Comparison of ENCODE assay signal across 8 cellular contexts in the genomic region with DNA sequence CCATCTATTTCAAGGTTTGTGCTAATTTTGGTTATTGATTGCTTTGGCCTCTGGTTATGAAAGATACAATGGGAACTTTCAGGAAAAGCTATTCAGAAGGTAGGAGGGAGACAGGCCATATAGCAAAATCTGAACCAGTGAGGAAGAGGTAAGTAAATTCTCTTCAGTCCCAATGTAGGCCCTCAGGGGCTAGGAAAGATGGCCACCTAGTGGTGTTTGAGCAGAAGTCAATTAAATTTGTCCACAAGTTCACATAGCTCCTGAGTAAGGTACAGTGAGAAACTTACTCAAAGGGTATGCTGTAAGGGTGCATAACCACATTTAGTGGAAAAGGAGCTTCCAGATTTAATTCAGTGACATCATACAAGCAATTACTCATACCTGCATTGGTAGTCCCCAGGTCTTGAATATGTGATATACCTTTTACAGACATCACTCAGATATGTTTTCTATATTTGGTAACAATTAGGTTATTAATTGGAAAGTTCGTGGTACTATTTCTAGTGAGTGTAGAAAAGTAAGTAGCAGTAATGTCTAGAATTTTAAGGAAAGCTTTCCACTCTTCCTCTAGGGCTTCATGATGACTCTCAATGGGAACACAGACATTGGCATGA. TPM values are rescaled to one million over a fixed set of nuclear protein-coding genes. Genes with fewer than 3 reads are reported as not detected.
DNase-seq lines count a peak whose midpoint lies in the region; ATAC-seq and TF ChIP-seq lines count a peak whose summit lies in the region.

No MANE protein-coding gene starts in this region.

- H3F3A ChIP-seq in GM23338 (replicated peaks; ENCODE audit: low read depth) (no peaks in the 10 kb centered on the region), OCI-LY1 (ENCODE audit: insufficient read depth, low read length) (no peaks in the 10 kb centered on the region)

- H3K9me3 ChIP-seq in Karpas-422 (ENCODE audit: low read length) (no peaks in the 10 kb centered on the region), OCI-LY1 (ENCODE audit: low read length) (no peaks in the 10 kb centered on the region), breast epithelium (no peaks in the 10 kb centered on the region), upper lobe of left lung (no peaks in the 10 kb centered on the region)

- no peaks in the 10 kb centered on the region for H3K27me3 ChIP-seq in GM23338 (ENCODE audit: insufficient read depth)
- H3K27me3 ChIP-seq in Karpas-422 (ENCODE audit: low read length) = no peaks in the 10 kb centered on the region
- H3K27me3 ChIP-seq in OCI-LY1 (ENCODE audit: insufficient read depth, low read length) = no peaks in the 10 kb centered on the region
- H3K27me3 ChIP-seq in breast epithelium = no peaks in the 10 kb centered on the region
- H3K27me3 ChIP-seq in kidney epithelial cell (ENCODE audit: control insufficient read depth, insufficient read depth, low read length) = no peaks in the 10 kb centered on the region
- no peaks in the 10 kb centered on the region for H3K27me3 ChIP-seq in upper lobe of left lung

- TF ChIP-seq CTCF in GM23338 (conservative IDR thresholded peaks at IDR 0.05; ENCODE audit: low read depth in 2 of 2) = peak; percentile 87 to 98
- TF ChIP-seq CTCF in OCI-LY1 (IDR thresholded peaks at IDR 0.05; ENCODE audit: low read length) = peak; percentile 73
- TF ChIP-seq CTCF in breast epithelium (IDR thresholded peaks at IDR 0.05) = peak; percentile 88 to 96 (median 95)
- peak; percentile 84 for TF ChIP-seq CTCF in kidney epithelial cell (IDR thresholded peaks at IDR 0.05; ENCODE audit: insufficient read depth, low read length, poor library complexity, severe bottlenecking)
- peak; percentile 42 to 79 (median 75) for TF ChIP-seq CTCF in upper lobe of left lung (IDR thresholded peaks at IDR 0.05)

- H3K9me3 Mint-ChIP-seq in GM23338 = no peaks in the 10 kb centered on the region; the same call in 2 of the 3 replicates

- peak; percentile 17 for DNase-seq in stimulated activated CD4-positive, alpha-beta T cell treated with anti-CD3 and anti-CD28 coated beads, Interleukin-4, amount 100 ng/mL, for 24 hours
- DNase-seq in stimulated activated CD4-positive, alpha-beta T cell treated with anti-CD3 and anti-CD28 coated beads, Interleukin-4, amount 100 ng/mL, for 4 hours = no peak
- DNase-seq in GM23338 (ENCODE audit: low spot score) (peak; percentile 91), Karpas-422 (peak; percentile 85), breast epithelium (ENCODE audit: low spot score in 2 of 2) (no peak), kidney epithelial cell (ENCODE audit: low read depth) (no peak), upper lobe of left lung (peak in 1 of 2 donors; percentile 27)

- H3K4me2 ChIP-seq in GM23338 = no peak overlapping the region
- no peak overlapping the region for H3K4me2 ChIP-seq in Karpas-422 (ENCODE audit: low read depth, low read length, poor library complexity, severe bottlenecking)
- no peak overlapping the region for H3K4me2 ChIP-seq in OCI-LY1 (ENCODE audit: low read length)

- TF ChIP-seq POLR2A in breast epithelium (IDR thresholded peaks at IDR 0.05) (no peak), upper lobe of left lung (IDR thresholded peaks at IDR 0.05) (no peak)

- WGBS in upper lobe of left lung, 2 donors = 60 to 71% methylated on average over 1 of the region's 1 CpG

- H3K9me2 ChIP-seq in GM23338 (ENCODE audit: insufficient read depth) = no peaks in the 10 kb centered on the region
- no peaks in the 10 kb centered on the region for H3K9me2 ChIP-seq in Karpas-422 (replicated peaks; ENCODE audit: insufficient read depth, low read length)
- no peaks in the 10 kb centered on the region for H3K9me2 ChIP-seq in OCI-LY1 (ENCODE audit: low read depth, low read length)

- intact Hi-C loops in breast epithelium (cut with DNase I; ENCODE audit: low total_unique reads) = loop anchor here (10.0 kb wide), 1 partner anchor 142 kb away; no protein-coding TSS in a partner anchor

- H3K27me3 Mint-ChIP-seq in GM23338 (ENCODE audit: insufficient read depth, low read depth, poor library complexity) = peaks cover 3% of the 10 kb centered on the region

- H3K4me1 Mint-ChIP-seq in GM23338 = peaks cover 26% of the 10 kb centered on the region

- peak; percentile 97 for ATAC-seq in GM23338
- peak; percentile 49 to 86 for ATAC-seq in upper lobe of left lung (ENCODE audit: low FRiP score in 2 of 2)

- H3K36me3 ChIP-seq in GM23338 (ENCODE audit: insufficient read depth) (no peaks in the 10 kb centered on the region), Karpas-422 (ENCODE audit: insufficient read depth, low read length) (no peaks in the 10 kb centered on the region), OCI-LY1 (ENCODE audit: insufficient read depth, low read length) (no peaks in the 10 kb centered on the region), breast epithelium (no peaks in the 10 kb centered on the region), kidney epithelial cell (ENCODE audit: control insufficient read depth, insufficient read depth, low read length) (no peaks in the 10 kb centered on the region), upper lobe of left lung (no peaks in the 10 kb centered on the region)

- H3K27ac ChIP-seq in GM23338 (ENCODE audit: low read depth) (no peak overlapping the region), Karpas-422 (ENCODE audit: low read length) (no peak overlapping the region), OCI-LY1 (ENCODE audit: low read depth, low read length, poor library complexity, severe bottlenecking) (no peak overlapping the region), breast epithelium (peak overlapping the region in 1 of 2 donors; percentile 18), upper lobe of left lung (no peak overlapping the region)

- H3K79me2 ChIP-seq in GM23338 (replicated peaks; ENCODE audit: insufficient read depth) (no peaks in the 10 kb centered on the region), Karpas-422 (ENCODE audit: low read length) (no peaks in the 10 kb centered on the region), OCI-LY1 (ENCODE audit: insufficient read depth, low read length) (no peaks in the 10 kb centered on the region)

- H3K4me3 ChIP-seq in GM23338 (no peak overlapping the region), Karpas-422 (ENCODE audit: low read length) (no peak overlapping the region), OCI-LY1 (ENCODE audit: low read depth, low read length, poor library complexity, severe bottlenecking) (no peak overlapping the region), breast epithelium (no peak overlapping the region), kidney epithelial cell (ENCODE audit: low read depth, low read length) (no peak overlapping the region), upper lobe of left lung (no peak overlapping the region)

- H3K27ac Mint-ChIP-seq in GM23338 = no peak overlapping the region

- H3K4me3 Mint-ChIP-seq in GM23338 = no peak overlapping the region

- H3K4me1 ChIP-seq in GM23338 (ENCODE audit: insufficient read depth) = peaks cover 22% of the 10 kb centered on the region
- no peaks in the 10 kb centered on the region for H3K4me1 ChIP-seq in Karpas-422 (ENCODE audit: low read length)
- H3K4me1 ChIP-seq in OCI-LY1 (ENCODE audit: insufficient read depth, low read length, severe bottlenecking) = no peaks in the 10 kb centered on the region
- peaks cover 0 to 14% of the 10 kb centered on the region in 2 donors for H3K4me1 ChIP-seq in breast epithelium
- peaks cover 0 to 4% (median 0%) of the 10 kb centered on the region in 4 donors for H3K4me1 ChIP-seq in upper lobe of left lung

- H3K9ac ChIP-seq in Karpas-422 (ENCODE audit: low read length) (no peak overlapping the region), OCI-LY1 (ENCODE audit: low read length) (no peak overlapping the region)

- H2AFZ ChIP-seq in GM23338 (no peak overlapping the region), Karpas-422 (ENCODE audit: low read length) (no peak overlapping the region), OCI-LY1 (ENCODE audit: low read length) (no peak overlapping the region)

- no peaks in the 10 kb centered on the region for H3K36me3 Mint-ChIP-seq in GM23338 (ENCODE audit: low read depth)

- H4K20me1 ChIP-seq in GM23338 (replicated peaks; ENCODE audit: insufficient read depth) = no peaks in the 10 kb centered on the region
- H4K20me1 ChIP-seq in Karpas-422 (ENCODE audit: insufficient read depth, low read depth, low read length) = no peaks in the 10 kb centered on the region
- H4K20me1 ChIP-seq in OCI-LY1 (ENCODE audit: insufficient read depth, low read length) = no peaks in the 10 kb centered on the region

- no peak for TF ChIP-seq EP300 in upper lobe of left lung (IDR thresholded peaks at IDR 0.05)

TF ChIP-seq in GM23338, 12 proteins besides CTCF, POLR2A, EP300 and RAD21 (continues in another document):
- TF ChIP-seq ETS1 (IDR thresholded peaks at IDR 0.05) (no peak), EZH2 (IDR thresholded peaks at IDR 0.05; ENCODE audit: low read depth, unreplicated experiment) (no peak), POLR2AphosphoS5 (IDR thresholded peaks at IDR 0.05; ENCODE audit: low read depth) (no peak)

RNA-seq across cellular contexts. Expression of gene FMO1, which starts 21.4 kb away (rescaled TPM):
- total RNA-seq in GM23338 (2014; rRNA removed; shearing (Covaris generic)) = not detected in 2 replicates
- polyA plus RNA-seq in GM23338 (2016; fragmentation: Nextera tagmentation; extraction: Ambion mirVana) = 0.19 and 0.23 TPM in 2 replicates
- not detected in 2 replicates for total RNA-seq in Karpas-422 (2014; rRNA removed; shearing (Covaris generic); ENCODE audit: low replicate concordance)
- total RNA-seq in breast epithelium (1 to 10 TPM; 4.3 to 9.4 (median 7.0) TPM), kidney epithelial cell (not detected in 2 replicates), upper lobe of left lung (1 to 10 TPM in 1 of 6 donors, under 1 TPM in 2, not detected in 3; 0.67 to 1.3 (median 0.83) TPM)

RNA-seq across cellular contexts. Expression of gene FMO2, which starts 41.8 kb away (rescaled TPM):
- total RNA-seq in GM23338 (2014; rRNA removed; shearing (Covaris generic)) = not detected in 2 replicates
- 0.31 TPM in 1 of 2 replicates, not detected in the other for polyA plus RNA-seq in GM23338 (2016; fragmentation: Nextera tagmentation; extraction: Ambion mirVana)
- total RNA-seq in Karpas-422 (2014; rRNA removed; shearing (Covaris generic); ENCODE audit: low replicate concordance) = not detected in 2 replicates
- total RNA-seq in breast epithelium (100 to 1,000 TPM in 2 of 3 donors, 10 to 100 TPM in 1; 79.5 to 141 (median 132) TPM), kidney epithelial cell (not detected in 2 replicates), upper lobe of left lung (100 to 1,000 TPM; 118 to 259 (median 169) TPM)

Comparison
In these comparisons a context has a peak if more than half of its experiments do, and no peak if none do; other contexts are left out.
1. DNase-seq: peak in stimulated activated CD4-positive, alpha-beta T cell treated with anti-CD3 and anti-CD28 coated beads, Interleukin-4, amount 100 ng/mL, for 24 hours (single experiment), GM23338 (single experiment) and Karpas-422 (single experiment); none in stimulated activated CD4-positive, alpha-beta T cell treated with anti-CD3 and anti-CD28 coated beads, Interleukin-4, amount 100 ng/mL, for 4 hours (0 of 2), breast epithelium (0 of 2) and kidney epithelial cell (single experiment).
2. RNA of gene FMO2, which starts 41.8 kb away (total RNA-seq): 118 to 259 TPM in upper lobe of left lung and 79.5 to 141 TPM in breast epithelium; not detected in GM23338, not detected in Karpas-422 and not detected in kidney epithelial cell; every median in the first group is over 10 times any median in the second.
3. Peak in every context shown above with its lines, with median percentiles within 50 percentile points of each other: CTCF ChIP-seq.